In genomic region chr5:139569276-139569955, GRCh38 we compare ENCODE assay signal across 11 cellular contexts. TPM values are rescaled to one million over a fixed set of nuclear protein-coding genes. Genes with fewer than 3 reads are reported as not detected.
A peak's percentile ranks its signal among the peaks of the same experiment; 100 is the strongest.
DNase-seq lines count a peak whose midpoint lies in the region; TF ChIP-seq lines count a peak whose summit lies in the region.
"Had no signal": no experiment of that assay in that cellular context is flagged by ENCODE, and none has a peak within 500 bp of the region (broad histone marks: within the 10 kb centered on the region; RNA-seq: fewer than 3 reads in every experiment).

No MANE protein-coding gene starts in this region.

- H4K91ac ChIP-seq in mesenchymal stem cell (ENCODE audit: low read length), result no peak overlapping the region

- no peak overlapping the region for H3K4me3 ChIP-seq in CD4-positive, alpha-beta memory T cell (ENCODE audit: low read length in 2 of 2)
- H3K4me3 ChIP-seq in mesenchymal stem cell (ENCODE audit: insufficient read depth in 1 of 2, low read depth in 1 of 2, low read length in 2 of 2), result no peak overlapping the region
- H3K4me3 ChIP-seq: right lobe of liver had no signal

- no peaks in the 10 kb centered on the region for H3K27me3 ChIP-seq in CD4-positive, alpha-beta memory T cell (ENCODE audit: insufficient read depth, low read length)
- H3K27me3 ChIP-seq in mesenchymal stem cell (ENCODE audit: control insufficient read depth in 1 of 2, insufficient read depth in 1 of 2, low read length in 2 of 2), result no peaks in the 10 kb centered on the region
- H3K27me3 ChIP-seq: foreskin keratinocyte, right lobe of liver had no signal

- no peak overlapping the region for H2BK15ac ChIP-seq in mesenchymal stem cell (ENCODE audit: low read depth, poor library complexity, severe bottlenecking)

- intact Hi-C loops in CD4-positive, alpha-beta memory T cell (cut with micrococcal nuclease), result no loop called here
- intact Hi-C loops in posterior vena cava (cut with DNase I), result no loop called here

- H3K27ac Mint-ChIP-seq in CD4-positive, alpha-beta memory T cell, result peak overlapping the region; percentile 35 to 96 (median 78)
- H3K27ac Mint-ChIP-seq in HFFc6, result peak overlapping the region; percentile 52
- peak overlapping the region; percentile 62 for H3K27ac Mint-ChIP-seq in activated naive CD8-positive, alpha-beta T cell

- no peak overlapping the region for H4K8ac ChIP-seq in mesenchymal stem cell (ENCODE audit: low read length)

- POLR2A ChIA-PET in CD4-positive, alpha-beta memory T cell (lab: Charles Lee; ENCODE audit: partially characterized antibody), result interaction anchor here (3.9 kb wide), 1 partner anchor 9 kb away, joined by 24 read pairs; the partner anchor contains the start of gene UBE2D2

- WGBS in mesenchymal stem cell, result 100% methylated on average over 1 of the region's 2 CpGs

- H3K36me3 ChIP-seq in CD4-positive, alpha-beta memory T cell (ENCODE audit: insufficient read depth, low read length), result peaks cover 9% of the 10 kb centered on the region
- H3K36me3 ChIP-seq in mesenchymal stem cell (ENCODE audit: control insufficient read depth in 1 of 2, insufficient read depth in 2 of 2, low read depth in 1 of 2, low read length in 2 of 2), result peaks cover 14 to 19% of the 10 kb centered on the region in 2 experiments
- H3K36me3 ChIP-seq: right lobe of liver had no signal

- H3K4me1 Mint-ChIP-seq in CD4-positive, alpha-beta memory T cell, result peaks cover 36 to 85% (median 63%) of the 10 kb centered on the region in 4 donors
- peaks cover 42% of the 10 kb centered on the region for H3K4me1 Mint-ChIP-seq in HFFc6 (ENCODE audit: low read depth)
- peaks cover 79% of the 10 kb centered on the region for H3K4me1 Mint-ChIP-seq in activated naive CD8-positive, alpha-beta T cell (ENCODE audit: low read depth)

- peak overlapping the region; percentile 5 for H3K9ac ChIP-seq in mesenchymal stem cell (ENCODE audit: low read length)

- H3K4me1 ChIP-seq in CD4-positive, alpha-beta memory T cell (ENCODE audit: insufficient read depth, low read length), result peaks cover 85% of the 10 kb centered on the region
- H3K4me1 ChIP-seq in mesenchymal stem cell (ENCODE audit: control insufficient read depth, insufficient read depth, low read depth, low read length), result peaks cover 11% of the 10 kb centered on the region

- no peak for DNase-seq in CD4-positive, alpha-beta memory T cell
- DNase-seq in HFFc6 (peak; percentile 24), mesenchymal stem cell (no peak), LoVo (ENCODE audit: low spot score) (no peak), hypothalamus (lab: John Stamatoyannopoulos, UW) (no peak), posterior vena cava (ENCODE audit: low spot score) (no peak)
- DNase-seq: Calu3, right lobe of liver, SHP77 had no signal

- H3K23ac ChIP-seq in mesenchymal stem cell (ENCODE audit: low read length in 2 of 2), result no peak overlapping the region

- H3K14ac ChIP-seq in mesenchymal stem cell (ENCODE audit: low read length in 2 of 2), result no peak overlapping the region

- peaks cover 18 to 39% of the 10 kb centered on the region in 2 donors for H3K36me3 Mint-ChIP-seq in CD4-positive, alpha-beta memory T cell
- peaks cover 12% of the 10 kb centered on the region; the same call in 1 of the 2 replicates for H3K36me3 Mint-ChIP-seq in HFFc6 (ENCODE audit: low read depth)
- peaks cover 8% of the 10 kb centered on the region for H3K36me3 Mint-ChIP-seq in activated naive CD8-positive, alpha-beta T cell

- no peak overlapping the region for H3K18ac ChIP-seq in mesenchymal stem cell (ENCODE audit: low read depth in 1 of 2, low read length in 2 of 2)

- H3K27me3 Mint-ChIP-seq in CD4-positive, alpha-beta memory T cell, result no peaks in the 10 kb centered on the region
- no peaks in the 10 kb centered on the region; the same call in 1 of the 2 replicates for H3K27me3 Mint-ChIP-seq in HFFc6 (ENCODE audit: insufficient read depth)
- H3K27me3 Mint-ChIP-seq in activated naive CD8-positive, alpha-beta T cell, result no peaks in the 10 kb centered on the region

- H2BK12ac ChIP-seq in mesenchymal stem cell (ENCODE audit: low read length in 2 of 2), result no peak overlapping the region

- no peak overlapping the region for H2AFZ ChIP-seq in mesenchymal stem cell (ENCODE audit: low read depth, low read length)

- no peaks in the 10 kb centered on the region for H3K79me1 ChIP-seq in mesenchymal stem cell (replicated peaks; ENCODE audit: low read length, poor library complexity, severe bottlenecking)

- CTCF ChIA-PET in CD4-positive, alpha-beta memory T cell (lab: Charles Lee; ENCODE audit: partially characterized antibody), result interaction anchor here (1.9 to 7.3 kb wide), 2 partner anchors 9 to 65 kb away, joined by 6 to 63 read pairs; no protein-coding TSS in a partner anchor

- H3K9me3 Mint-ChIP-seq in CD4-positive, alpha-beta memory T cell, result no peaks in the 10 kb centered on the region
- H3K9me3 Mint-ChIP-seq in HFFc6, result no peaks in the 10 kb centered on the region
- no peaks in the 10 kb centered on the region for H3K9me3 Mint-ChIP-seq in activated naive CD8-positive, alpha-beta T cell (ENCODE audit: low read depth)

- TF ChIP-seq CTCF in HFFc6 (IDR thresholded peaks at IDR 0.05), result no peak

- peak overlapping the region in 5 of 8 donors; percentile 27 to 69 (median 51) for H3K4me3 Mint-ChIP-seq in CD4-positive, alpha-beta memory T cell
- H3K4me3 Mint-ChIP-seq in HFFc6, result no peak overlapping the region
- peak overlapping the region; percentile 71 for H3K4me3 Mint-ChIP-seq in activated naive CD8-positive, alpha-beta T cell

- H3K9me3 ChIP-seq in CD4-positive, alpha-beta memory T cell (ENCODE audit: control insufficient read depth in 1 of 2, low read length in 2 of 2), result no peaks in the 10 kb centered on the region
- H3K9me3 ChIP-seq in mesenchymal stem cell (ENCODE audit: control insufficient read depth, low read length), result no peaks in the 10 kb centered on the region
- H3K9me3 ChIP-seq: right lobe of liver had no signal

- no peak overlapping the region for H2BK5ac ChIP-seq in mesenchymal stem cell (ENCODE audit: low read depth, low read length, poor library complexity, severe bottlenecking)

- H2BK120ac ChIP-seq in mesenchymal stem cell (ENCODE audit: low read depth, low read length), result no peak overlapping the region

- H3K4me2 ChIP-seq in mesenchymal stem cell (ENCODE audit: low read length, poor library complexity, severe bottlenecking), result no peak overlapping the region

- no peak overlapping the region for H3K27ac ChIP-seq in CD4-positive, alpha-beta memory T cell (ENCODE audit: low read depth, low read length)
- H3K27ac ChIP-seq in mesenchymal stem cell (ENCODE audit: low read length, poor library complexity, severe bottlenecking), result peak overlapping the region; percentile 28
- H3K27ac ChIP-seq: foreskin keratinocyte, right lobe of liver had no signal

- no peak overlapping the region for H3K4ac ChIP-seq in mesenchymal stem cell (ENCODE audit: low read depth in 1 of 2, low read length in 2 of 2)

- H2AK5ac ChIP-seq in mesenchymal stem cell (ENCODE audit: low read length, severe bottlenecking), result no peak overlapping the region

RNA-seq across cellular contexts. Expression of gene UBE2D2, which starts 8.3 kb away (rescaled TPM):
- total RNA-seq in CD4-positive, alpha-beta memory T cell, result 100 to 1,000 TPM; 160 to 169 TPM
- polyA plus RNA-seq in CD4-positive, alpha-beta memory T cell, result 100 to 1,000 TPM; 341 to 411 TPM
- 100 to 1,000 TPM; 113 to 144 (median 123) TPM for total RNA-seq in HFFc6 (2021; fragmentation: NEBNext Ultra II Directional; extraction: Animal tissue kit (Norgen Biotek cat#: 25700))
- 102 TPM for polyA plus RNA-seq in mesenchymal stem cell (2013, experiment 1 of 2)
- polyA plus RNA-seq in mesenchymal stem cell (2013, experiment 2 of 2), result 107 TPM
- 100 to 1,000 TPM; 105 to 132 TPM for total RNA-seq in posterior vena cava
